27 cellular contexts compared by ENCODE assay signal in the genomic region with DNA sequence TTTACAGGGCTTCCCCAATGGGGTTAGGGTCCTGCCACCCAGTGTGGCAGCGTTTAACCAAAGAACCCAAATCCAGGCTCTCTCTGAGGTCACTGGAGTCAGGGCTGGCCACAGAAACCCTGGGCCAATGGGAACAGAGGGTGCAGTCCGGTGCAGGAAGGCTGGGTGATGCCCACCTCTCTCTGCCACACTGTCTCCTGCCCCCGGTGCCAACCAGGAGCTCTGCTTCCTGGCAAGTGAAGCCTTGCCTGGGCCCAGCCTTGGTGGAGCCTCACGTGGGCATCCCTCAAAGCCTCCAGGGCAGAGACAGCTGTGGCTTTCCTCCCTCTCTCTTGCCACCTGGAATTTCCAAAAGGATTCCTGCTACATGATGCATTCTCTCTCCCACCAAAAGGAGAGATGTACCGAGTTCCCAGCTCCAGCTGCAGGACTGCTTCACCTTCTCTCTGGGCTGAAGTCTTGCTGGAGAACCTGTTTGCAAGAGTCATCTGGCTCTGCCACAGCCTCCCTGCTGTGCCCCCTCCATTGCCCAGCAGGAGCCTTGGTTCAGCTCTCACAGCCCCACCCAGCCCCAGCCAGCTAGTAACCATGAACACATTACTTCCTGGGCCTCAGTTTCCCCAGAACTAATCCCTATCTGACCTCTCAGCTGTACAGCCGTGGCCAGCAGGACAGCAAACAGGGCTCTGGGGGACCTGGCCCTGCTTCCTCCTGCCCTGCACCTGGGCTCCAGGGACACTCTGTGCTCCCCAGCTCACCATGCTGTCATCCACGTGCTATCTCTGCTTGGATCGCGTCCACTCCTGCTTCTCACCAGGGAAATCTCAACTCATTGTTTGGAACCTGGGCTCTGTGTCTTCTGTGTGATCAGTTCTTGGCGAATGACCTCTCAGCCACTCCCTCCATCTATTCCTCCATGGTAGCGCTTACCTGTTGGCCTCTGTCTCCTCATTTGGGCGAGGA. TPM values are rescaled to one million over a fixed set of nuclear protein-coding genes. Genes with fewer than 3 reads are reported as not detected.
DNase-seq lines count a peak whose midpoint lies in the region; ATAC-seq, FAIRE-seq and TF ChIP-seq lines count a peak whose summit lies in the region.
"Had no signal": no experiment of that assay in that cellular context is flagged by ENCODE, and none has a peak within 500 bp of the region (broad histone marks: within the 10 kb centered on the region; RNA-seq: fewer than 3 reads in every experiment).

No MANE protein-coding gene starts in this region.

- DNase-seq in natural killer cell treated with Interleukin-12 subunit alpha and Interleukin-12 subunit beta and Interleukin-15 and Interleukin-18, amount 100 ng/mL, for 72 hours (ENCODE audit: low spot score): peak; percentile 23
- DNase-seq in natural killer cell (no peak), PC-9 (peak; percentile 49 to 68), keratinocyte (ENCODE audit: low read depth, low spot score) (peak; percentile 69), urothelium cell line (ENCODE audit: low spot score) (peak; percentile 35), NCI-H774 (lab: John Stamatoyannopoulos, UW) (no peak), GF-D8 (lab: John Stamatoyannopoulos, UW) (no peak)
- no peak for DNase-seq in activated CD4-positive, alpha-beta T cell treated with anti-CD3 and anti-CD28 coated beads, Interleukin-2, amount 50 U/mL, for 48 hours
- DNase-seq: activated CD4-positive, alpha-beta T cell treated with anti-CD3 and anti-CD28 coated beads for 36 hours; brain microvascular endothelial cell; CD4-positive, alpha-beta T cell; effector memory CD4-positive, alpha-beta T cell; foreskin melanocyte; KG1; midbrain; NCI-H1436 treated with DMSO at 0.1 percent for 48 hours; NCI-H524; NK-92 treated with Interleukin-12 subunit alpha and Interleukin-12 subunit beta, amount 100 ng/mL, for 24 hours; stomach; T-cell; tibial artery had no signal

- peaks cover 16 to 18% of the 10 kb centered on the region in 2 donors for H3K27me3 Mint-ChIP-seq in natural killer cell treated with Interleukin-12 subunit alpha and Interleukin-12 subunit beta and Interleukin-15 and Interleukin-18, amount 100 ng/mL, for 72 hours
- peaks cover 10 to 17% of the 10 kb centered on the region in 2 donors for H3K27me3 Mint-ChIP-seq in natural killer cell (ENCODE audit: low read depth in 2 of 2)

- H3K27ac ChIP-seq in PC-9: no peak overlapping the region
- peak overlapping the region; percentile 31 for H3K27ac ChIP-seq in keratinocyte (ENCODE audit: control insufficient read depth, insufficient read depth, low read length)
- H3K27ac ChIP-seq: brain microvascular endothelial cell, left lung, Peyer's patch, SJSA1, stomach, tibial artery had no signal

- peak in 1 of 2 donors; percentile 21 for ATAC-seq in natural killer cell treated with Interleukin-12 subunit alpha and Interleukin-12 subunit beta and Interleukin-15 and Interleukin-18, amount 100 ng/mL, for 72 hours
- no peak for ATAC-seq in natural killer cell
- ATAC-seq: activated CD4-positive, alpha-beta T cell treated with anti-CD3 and anti-CD28 coated beads for 36 hours; esophagus mucosa; left lung; sciatic nerve; T-cell had no signal

- H2AFZ ChIP-seq in PC-9 (no peak overlapping the region), keratinocyte (ENCODE audit: control insufficient read depth, low read length) (no peak overlapping the region)

- peaks cover 12% of the 10 kb centered on the region for H3K36me3 Mint-ChIP-seq in natural killer cell treated with Interleukin-12 subunit alpha and Interleukin-12 subunit beta and Interleukin-15 and Interleukin-18, amount 100 ng/mL, for 72 hours
- peaks cover 7% of the 10 kb centered on the region for H3K36me3 Mint-ChIP-seq in natural killer cell
- H3K36me3 Mint-ChIP-seq: T-cell had no signal

- H3K4me1 ChIP-seq in PC-9 (replicated peaks; ENCODE audit: insufficient read depth) (no peaks in the 10 kb centered on the region), keratinocyte (ENCODE audit: control insufficient read depth, extremely low read depth, insufficient read depth, low read length) (peaks cover 10% of the 10 kb centered on the region)
- H3K4me1 ChIP-seq: left lung, Peyer's patch, SJSA1, stomach, tibial artery had no signal

- CTCF ChIA-PET in PC-9 (lab: Charles Lee): no interaction called here

- no peak overlapping the region for H3K4me2 ChIP-seq in PC-9
- peak overlapping the region; percentile 10 for H3K4me2 ChIP-seq in keratinocyte (ENCODE audit: control insufficient read depth, extremely low read depth, insufficient read depth, low read depth, low read length)

- H3K9me2 ChIP-seq in PC-9 (ENCODE audit: insufficient read depth): no peaks in the 10 kb centered on the region

- H3K27me3 ChIP-seq in PC-9 (ENCODE audit: insufficient read depth, low read depth): no peaks in the 10 kb centered on the region; the same call in 1 of the 2 replicates
- H3K27me3 ChIP-seq in keratinocyte (ENCODE audit: control insufficient read depth, extremely low read depth, insufficient read depth, low read length): no peaks in the 10 kb centered on the region
- H3K27me3 ChIP-seq: brain microvascular endothelial cell, Peyer's patch, SJSA1 had no signal

- POLR2A ChIA-PET in PC-9 (lab: Charles Lee; ENCODE audit: unreplicated experiment): no interaction called here

- H3K9ac ChIP-seq in keratinocyte (ENCODE audit: control insufficient read depth, extremely low read depth, insufficient read depth, low read length): no peak overlapping the region

- intact Hi-C loops in natural killer cell (cut with micrococcal nuclease) (no loop called here), PC-9 (cut with micrococcal nuclease; ENCODE audit: unreplicated experiment) (no loop called here)

- H3K4me3 Mint-ChIP-seq in natural killer cell treated with Interleukin-12 subunit alpha and Interleukin-12 subunit beta and Interleukin-15 and Interleukin-18, amount 100 ng/mL, for 72 hours: no peak overlapping the region
- no peak overlapping the region for H3K4me3 Mint-ChIP-seq in natural killer cell
- H3K4me3 Mint-ChIP-seq: activated CD4-positive, alpha-beta T cell treated with anti-CD3 and anti-CD28 coated beads for 36 hours; CD4-positive, alpha-beta T cell; T-cell had no signal

- no peaks in the 10 kb centered on the region for H4K20me1 ChIP-seq in PC-9 (ENCODE audit: insufficient read depth)
- no peaks in the 10 kb centered on the region for H4K20me1 ChIP-seq in keratinocyte (ENCODE audit: control insufficient read depth, extremely low read depth, insufficient read depth, low read length)

- H3F3A ChIP-seq in PC-9 (ENCODE audit: insufficient read depth, low read depth): peaks cover 8% of the 10 kb centered on the region; the same call in 1 of the 2 replicates

- FAIRE-seq in keratinocyte (lab: Jason Lieb, UNC) (peak; percentile 75), urothelium cell line (lab: Jason Lieb, UNC) (peak; percentile 59)
- FAIRE-seq: colon had no signal

- TF ChIP-seq CTCF in natural killer cell (IDR thresholded peaks at IDR 0.05): no peak
- no peak for TF ChIP-seq CTCF in PC-9 (conservative IDR thresholded peaks at IDR 0.05)
- TF ChIP-seq CTCF in keratinocyte (optimal IDR thresholded peaks at IDR 0.05 in 1 of 3, IDR thresholded peaks at IDR 0.05 in 1 of 3, conservative IDR thresholded peaks at IDR 0.05 in 1 of 3; ENCODE audit: extremely low read depth in 1 of 3, insufficient read depth in 2 of 3, low read length in 3 of 3): no peak

- dilution Hi-C loops in keratinocyte (cut with MboI; ENCODE audit: extremely low pct_ligation_motif_present, low sequenced_read_pairs): no loop called here

- no peaks in the 10 kb centered on the region for H3K9me1 ChIP-seq in keratinocyte (ENCODE audit: control insufficient read depth, extremely low read depth, insufficient read depth, low read length)

- no TSS peak for BruUV-seq in PC-9 (replicated peaks; lab: Mats Ljungman, UMichigan)

- no peak overlapping the region for H3K4me3 ChIP-seq in PC-9
- no peak overlapping the region for H3K4me3 ChIP-seq in keratinocyte (ENCODE audit: control insufficient read depth in 2 of 3, extremely low read depth in 1 of 3, insufficient read depth in 2 of 3, low read depth in 1 of 3, low read length in 3 of 3)
- H3K4me3 ChIP-seq: left lung, Peyer's patch, SJSA1, stomach, tibial artery had no signal

- H3K36me3 ChIP-seq in PC-9 (ENCODE audit: low read depth) (no peaks in the 10 kb centered on the region), keratinocyte (ENCODE audit: control insufficient read depth in 2 of 2, extremely low read depth in 1 of 2, insufficient read depth in 2 of 2, low read length in 2 of 2) (no peaks in the 10 kb centered on the region)
- H3K36me3 ChIP-seq: brain microvascular endothelial cell, left lung, Peyer's patch, SJSA1, stomach, tibial artery had no signal

- no peaks in the 10 kb centered on the region for H3K79me2 ChIP-seq in PC-9 (ENCODE audit: low read depth)
- no peaks in the 10 kb centered on the region for H3K79me2 ChIP-seq in keratinocyte (ENCODE audit: control insufficient read depth, insufficient read depth, low read length)

- peak overlapping the region in 1 of 2 donors; percentile 51 for H3K27ac Mint-ChIP-seq in natural killer cell treated with Interleukin-12 subunit alpha and Interleukin-12 subunit beta and Interleukin-15 and Interleukin-18, amount 100 ng/mL, for 72 hours
- H3K27ac Mint-ChIP-seq in natural killer cell: no peak overlapping the region
- H3K27ac Mint-ChIP-seq: activated CD4-positive, alpha-beta T cell treated with anti-CD3 and anti-CD28 coated beads for 36 hours; CD4-positive, alpha-beta T cell; T-cell had no signal

- H3K9me3 ChIP-seq in PC-9 (ENCODE audit: insufficient read depth, low read depth) (no peaks in the 10 kb centered on the region), keratinocyte (ENCODE audit: control insufficient read depth, low read depth, low read length) (no peaks in the 10 kb centered on the region)
- H3K9me3 ChIP-seq: left lung, Peyer's patch, SJSA1, stomach, tibial artery had no signal

- H3K9me3 Mint-ChIP-seq in natural killer cell treated with Interleukin-12 subunit alpha and Interleukin-12 subunit beta and Interleukin-15 and Interleukin-18, amount 100 ng/mL, for 72 hours: peaks cover 5% of the 10 kb centered on the region
- H3K9me3 Mint-ChIP-seq in natural killer cell: peaks cover 4 to 6% of the 10 kb centered on the region in 2 donors
- H3K9me3 Mint-ChIP-seq: CD4-positive, alpha-beta T cell had no signal

- peaks cover 13 to 17% of the 10 kb centered on the region in 2 donors for H3K4me1 Mint-ChIP-seq in natural killer cell treated with Interleukin-12 subunit alpha and Interleukin-12 subunit beta and Interleukin-15 and Interleukin-18, amount 100 ng/mL, for 72 hours (ENCODE audit: low read depth in 2 of 2)
- peaks cover 9 to 13% of the 10 kb centered on the region in 2 donors for H3K4me1 Mint-ChIP-seq in natural killer cell

RNA-seq across cellular contexts. Expression of a gene that starts 43.4 kb away (rescaled TPM):
- not detected for total RNA-seq in natural killer cell treated with Interleukin-12 subunit alpha and Interleukin-12 subunit beta and Interleukin-15 and Interleukin-18, amount 100 ng/mL, for 72 hours
- total RNA-seq in natural killer cell (not detected), PC-9 (2021) (1.0 TPM in 2 replicates)
- polyA plus RNA-seq in keratinocyte: 0.05 to 0.10 TPM (median 0.08 TPM) in 3 replicates
- not detected for polyA plus RNA-seq in keratinocyte (2011; ENCODE audit: low read depth)
- 0.09 and 0.14 TPM in 2 replicates for polyA plus RNA-seq in keratinocyte (2011; cell fraction: cytosol; rRNA removed)
- 0.09 and 0.10 TPM in 2 replicates for polyA plus RNA-seq in keratinocyte (2011; cell fraction: nucleus; rRNA removed)
- polyA plus RNA-seq in keratinocyte (2012; ENCODE audit: low replicate concordance): 0.07 TPM in 1 of 2 replicates, not detected in the other
- not detected in 3 replicates for polyA minus RNA-seq in keratinocyte
- polyA minus RNA-seq in keratinocyte (2011; cell fraction: cytosol; rRNA and poly(A)+ RNA removed): not detected
- not detected in 2 replicates for polyA minus RNA-seq in keratinocyte (2011; cell fraction: nucleus; rRNA and poly(A)+ RNA removed)
- total RNA-seq: activated CD4-positive, alpha-beta T cell treated with anti-CD3 and anti-CD28 coated beads for 36 hours; CD4-positive, alpha-beta T cell; esophagus mucosa; left lung; T-cell had no signal

Comparison
In these comparisons a context has a peak if more than half of its experiments do, and no peak if none do; other contexts are left out.
1. DNase-seq: peak in natural killer cell treated with Interleukin-12 subunit alpha and Interleukin-12 subunit beta and Interleukin-15 and Interleukin-18, amount 100 ng/mL, for 72 hours (single experiment), PC-9 (2 of 2), keratinocyte (single experiment) and urothelium cell line (single experiment); none in natural killer cell (single experiment), activated CD4-positive, alpha-beta T cell treated with anti-CD3 and anti-CD28 coated beads, Interleukin-2, amount 50 U/mL, for 48 hours (0 of 2), NCI-H774 (single experiment) and GF-D8 (single experiment).